ENCODE assay signal across 10 cellular contexts in genomic region chr16:89187337-89188063, GRCh38. TPM values are rescaled to one million over a fixed set of nuclear protein-coding genes. Genes with fewer than 3 reads are reported as not detected.
A peak's percentile ranks its signal among the peaks of the same experiment; 100 is the strongest.
DNase-seq lines count a peak whose midpoint lies in the region; ATAC-seq and TF ChIP-seq lines count a peak whose summit lies in the region.
"Had no signal": no experiment of that assay in that cellular context is flagged by ENCODE, and none has a peak within 500 bp of the region (broad histone marks: within the 10 kb centered on the region; RNA-seq: fewer than 3 reads in every experiment).

No MANE protein-coding gene starts in this region.

- intact Hi-C loops in left ventricle myocardium superior (cut with micrococcal nuclease) (no loop called here), cardiac septum (cut with DNase I) (no loop called here)

- H3K4me3 ChIP-seq in upper lobe of left lung: no peak overlapping the region

- TF ChIP-seq CTCF in upper lobe of left lung (IDR thresholded peaks at IDR 0.05): no peak
- TF ChIP-seq CTCF in GM10248 (IDR thresholded peaks at IDR 0.05; ENCODE audit: control extremely low read depth, extremely low read depth, low read depth, missing control alignments): no peak

- no peaks in the 10 kb centered on the region for H3K36me3 ChIP-seq in upper lobe of left lung

- 40 to 51% methylated on average over 15 to 17 of the region's 17 CpGs for WGBS in upper lobe of left lung, 2 donors

- H3K27ac ChIP-seq in upper lobe of left lung: no peak overlapping the region
- H3K27ac ChIP-seq: parathyroid adenoma had no signal

- no peaks in the 10 kb centered on the region for H3K4me1 Mint-ChIP-seq in T-helper 2 cell treated with Interferon-gamma antibody and Interleukin-4, amounts not matched to agents 5 μg/mL and 100 μg/mL, for 36 hours (ENCODE audit: low read depth)

- H3K27ac Mint-ChIP-seq in T-helper 2 cell treated with Interferon-gamma antibody and Interleukin-4, amounts not matched to agents 5 μg/mL and 100 μg/mL, for 36 hours: peak overlapping the region; percentile 74

- peaks cover 6 to 12% (median 11%) of the 10 kb centered on the region in 4 donors for H3K4me1 ChIP-seq in upper lobe of left lung
- H3K4me1 ChIP-seq: parathyroid adenoma had no signal

- DNase-seq in left ventricle myocardium superior (peak; percentile 24), cardiac septum (ENCODE audit: low spot score) (no peak), germinal center (ENCODE audit: low spot score) (peak; percentile 33), upper lobe of left lung (peak in 1 of 2 donors; percentile 72), HEK293T (ENCODE audit: extremely low spot score) (no peak), GM10248 (ENCODE audit: extremely low spot score) (no peak)
- peak; percentile 27 for DNase-seq in T-helper 2 cell treated with Interferon-gamma antibody and Interleukin-4, amounts not matched to agents 5 μg/mL and 100 μg/mL, for 36 hours (ENCODE audit: low spot score)
- DNase-seq: NCI-H187 had no signal

- no peak for TF ChIP-seq EP300 in upper lobe of left lung (IDR thresholded peaks at IDR 0.05)

- POLR2A ChIA-PET in HEK293T (lab: Yijun Ruan, JAX) (no interaction called here), GM10248 (lab: Yijun Ruan, JAX) (no interaction called here)

- no peaks in the 10 kb centered on the region for H3K27me3 ChIP-seq in upper lobe of left lung

- no peaks in the 10 kb centered on the region for H3K27me3 Mint-ChIP-seq in T-helper 2 cell treated with Interferon-gamma antibody and Interleukin-4, amounts not matched to agents 5 μg/mL and 100 μg/mL, for 36 hours (ENCODE audit: low read depth)

- no peak for TF ChIP-seq POLR2A in upper lobe of left lung (IDR thresholded peaks at IDR 0.05)

- H3K9me3 Mint-ChIP-seq in T-helper 2 cell treated with Interferon-gamma antibody and Interleukin-4, amounts not matched to agents 5 μg/mL and 100 μg/mL, for 36 hours: no peaks in the 10 kb centered on the region

- ATAC-seq in left ventricle myocardium superior (no peak), upper lobe of left lung (ENCODE audit: low FRiP score in 2 of 2) (peak; percentile 11 to 20), HG03460 (IDR thresholded peaks at IDR 0.05; ENCODE audit: unreplicated experiment) (no peak)

- no peaks in the 10 kb centered on the region for H3K9me3 ChIP-seq in upper lobe of left lung

- H3K36me3 Mint-ChIP-seq in T-helper 2 cell treated with Interferon-gamma antibody and Interleukin-4, amounts not matched to agents 5 μg/mL and 100 μg/mL, for 36 hours (ENCODE audit: low read depth): no peaks in the 10 kb centered on the region

- CTCF ChIA-PET in HEK293T (lab: Yijun Ruan, JAX) (no interaction called here), GM10248 (lab: Yijun Ruan, JAX) (interaction anchor here (0.9 to 1.0 kb wide), 2 partner anchors 20 to 450 kb away, joined by 3 to 4 read pairs; no protein-coding TSS in a partner anchor)

- H3K4me3 Mint-ChIP-seq in T-helper 2 cell treated with Interferon-gamma antibody and Interleukin-4, amounts not matched to agents 5 μg/mL and 100 μg/mL, for 36 hours: no peak overlapping the region

TF ChIP-seq in HEK293T, 16 proteins besides CTCF, POLR2A, EP300 and RAD21:
- TF ChIP-seq, protein P1, sequence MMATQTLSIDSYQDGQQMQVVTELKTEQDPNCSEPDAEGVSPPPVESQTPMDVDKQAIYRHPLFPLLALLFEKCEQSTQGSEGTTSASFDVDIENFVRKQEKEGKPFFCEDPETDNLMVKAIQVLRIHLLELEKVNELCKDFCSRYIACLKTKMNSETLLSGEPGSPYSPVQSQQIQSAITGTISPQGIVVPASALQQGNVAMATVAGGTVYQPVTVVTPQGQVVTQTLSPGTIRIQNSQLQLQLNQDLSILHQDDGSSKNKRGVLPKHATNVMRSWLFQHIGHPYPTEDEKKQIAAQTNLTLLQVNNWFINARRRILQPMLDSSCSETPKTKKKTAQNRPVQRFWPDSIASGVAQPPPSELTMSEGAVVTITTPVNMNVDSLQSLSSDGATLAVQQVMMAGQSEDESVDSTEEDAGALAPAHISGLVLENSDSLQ (IDR thresholded peaks at IDR 0.05): no peak
- TF ChIP-seq FOXK2 (IDR thresholded peaks at IDR 0.05) (no peak), NFRKB (IDR thresholded peaks at IDR 0.05) (no peak), TARDBP (IDR thresholded peaks at IDR 0.05) (no peak), L3MBTL2 (conservative IDR thresholded peaks at IDR 0.05) (no peak), LEF1 (IDR thresholded peaks at IDR 0.05; ENCODE audit: borderline replicate concordance) (no peak), FOXM1 (IDR thresholded peaks at IDR 0.05; ENCODE audit: borderline replicate concordance) (no peak), SUZ12 (IDR thresholded peaks at IDR 0.05) (no peak), ELF4 (IDR thresholded peaks at IDR 0.05) (no peak), ARNT (IDR thresholded peaks at IDR 0.05) (no peak)

RNA-seq across cellular contexts. Expression of gene SLC22A31, which starts 12.8 kb away (rescaled TPM):
- total RNA-seq in left ventricle myocardium superior: not detected
- total RNA-seq in cardiac septum: not detected
- total RNA-seq in upper lobe of left lung: 100 to 1,000 TPM in 4 of 6 donors, 10 to 100 TPM in 2; 71.0 to 320 (median 174) TPM

RNA-seq across cellular contexts. Expression of gene CDH15, which starts 16.0 kb away (rescaled TPM):
- not detected for total RNA-seq in left ventricle myocardium superior
- 0.27 TPM for total RNA-seq in cardiac septum
- 1 to 10 TPM in 3 of 6 donors, under 1 TPM in 3; 0.39 to 4.2 (median 1.2) TPM for total RNA-seq in upper lobe of left lung

RNA-seq across cellular contexts. Expression of gene ZNF778, which starts 30.0 kb away (rescaled TPM):
- total RNA-seq in left ventricle myocardium superior (8.1 TPM), cardiac septum (9.7 TPM), upper lobe of left lung (10 to 100 TPM; 12.3 to 50.1 (median 17.7) TPM)

Comparison
In these comparisons a context has a peak if more than half of its experiments do, and no peak if none do; other contexts are left out.
1. DNase-seq: peak in left ventricle myocardium superior (single experiment), T-helper 2 cell treated with Interferon-gamma antibody and Interleukin-4, amounts not matched to agents 5 μg/mL and 100 μg/mL, for 36 hours (single experiment) and germinal center (single experiment); none in cardiac septum (single experiment), HEK293T (single experiment) and GM10248 (single experiment).
2. ATAC-seq: peak in upper lobe of left lung (2 of 2); none in left ventricle myocardium superior (single experiment) and HG03460 (single experiment).
3. RNA of gene SLC22A31, which starts 12.8 kb away (total RNA-seq): 71.0 to 320 TPM in upper lobe of left lung; not detected in cardiac septum (single experiment) and not detected in left ventricle myocardium superior (single experiment); every median in the first group is over 10 times any median in the second.